11 cellular contexts compared by ENCODE assay signal in the genomic region with DNA sequence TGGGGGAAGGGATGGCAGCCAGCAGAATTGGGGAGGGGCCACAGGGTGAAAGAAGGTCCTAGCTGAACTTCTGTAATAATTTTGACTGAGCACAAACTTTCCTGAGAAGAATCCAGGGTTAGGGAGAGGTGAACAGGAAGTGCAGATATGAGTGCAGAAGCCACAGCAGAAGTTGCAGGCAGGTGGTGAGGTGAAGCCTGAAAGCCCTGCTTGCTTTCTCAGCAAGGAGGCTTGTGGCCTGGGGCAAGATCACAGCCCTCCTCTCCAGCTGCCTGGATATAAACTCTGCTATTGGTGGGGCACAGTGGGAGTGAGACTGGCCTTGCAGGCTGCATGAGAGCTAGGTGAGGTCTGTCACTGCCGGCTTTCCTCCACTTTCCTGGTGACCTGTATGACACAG. TPM values are rescaled to one million over a fixed set of nuclear protein-coding genes. Genes with fewer than 3 reads are reported as not detected.
DNase-seq lines count a peak whose midpoint lies in the region; ATAC-seq and TF ChIP-seq lines count a peak whose summit lies in the region.
"Had no signal": no experiment of that assay in that cellular context is flagged by ENCODE, and none has a peak within 500 bp of the region (broad histone marks: within the 10 kb centered on the region; RNA-seq: fewer than 3 reads in every experiment).

No MANE protein-coding gene starts in this region.

- DNase-seq in GM12864 (ENCODE audit: low read depth) = peak; percentile 43
- DNase-seq in MCF 10A (ENCODE audit: unreplicated experiment) = no peak
- no peak for DNase-seq in HAP-1 (ENCODE audit: low spot score in 2 of 2)
- no peak for DNase-seq in mesenteric fat pad (ENCODE audit: low spot score)
- DNase-seq: stimulated activated CD4-positive, alpha-beta T cell treated with anti-CD3 and anti-CD28 coated beads, Interleukin-4, amount 100 ng/mL, for 24 hours; testis had no signal

- no peaks in the 10 kb centered on the region for H3K9me3 Mint-ChIP-seq in MCF 10A (ENCODE audit: unreplicated experiment)

- H3K4me1 ChIP-seq in HEK293 (ENCODE audit: control insufficient read depth, insufficient read depth, low read length) (peaks cover 12% of the 10 kb centered on the region), HAP-1 (no peaks in the 10 kb centered on the region)
- H3K4me1 ChIP-seq: testis had no signal

- ATAC-seq in GM19023 (IDR thresholded peaks at IDR 0.05; ENCODE audit: unreplicated experiment) (peak; percentile 90), HG03460 (IDR thresholded peaks at IDR 0.05; ENCODE audit: unreplicated experiment) (peak; percentile 85), SK-N-SH treated with all-trans-retinoic acid at 6 μM for 48 hours (no peak)

- H3K4me3 Mint-ChIP-seq in MCF 10A (ENCODE audit: unreplicated experiment) = no peak overlapping the region
- H3K4me3 Mint-ChIP-seq: CD14-positive monocyte had no signal

- peaks cover 4% of the 10 kb centered on the region; the same call in 1 of the 2 replicates for H3K27me3 ChIP-seq in HAP-1 (ENCODE audit: low read depth)
- H3K27me3 ChIP-seq: testis had no signal

- CTCF ChIA-PET in HEK293 (lab: Yijun Ruan, JAX) = no interaction called here
- CTCF ChIA-PET in MCF 10A (lab: Yijun Ruan, JAX) = interaction anchor here (0.7 kb wide), 1 partner anchor 225 kb away, joined by 3 read pairs; no protein-coding TSS in a partner anchor

- H3K9me3 ChIP-seq in HEK293 (ENCODE audit: control insufficient read depth, insufficient read depth, low read depth, low read length) = no peaks in the 10 kb centered on the region
- no peaks in the 10 kb centered on the region; the same call in 1 of the 2 replicates for H3K9me3 ChIP-seq in HAP-1
- H3K9me3 ChIP-seq: testis had no signal

- BruUV-seq in MCF 10A (replicated peaks; lab: Mats Ljungman, UMichigan) = no TSS peak

- TF ChIP-seq CTCF in GM12864 (IDR thresholded peaks at IDR 0.05; ENCODE audit: low read depth, low read length, missing control alignments) (no peak), HEK293 (tag by site-specific recombination; IDR thresholded peaks at IDR 0.05) (no peak), MCF 10A (IDR thresholded peaks at IDR 0.05; ENCODE audit: unreplicated experiment) (no peak)

- H3K4me1 Mint-ChIP-seq in MCF 10A (ENCODE audit: insufficient read depth, unreplicated experiment) = no peaks in the 10 kb centered on the region
- H3K4me1 Mint-ChIP-seq: CD14-positive monocyte had no signal

- H3K27ac ChIP-seq in HEK293 (ENCODE audit: extremely low read depth, low read depth, low read length) = peak overlapping the region; percentile 5; the same call in 1 of the 2 replicates
- H3K27ac ChIP-seq: testis had no signal

- peaks cover 20% of the 10 kb centered on the region for H3K27me3 Mint-ChIP-seq in MCF 10A (ENCODE audit: insufficient read depth, unreplicated experiment)

- POLR2A ChIA-PET in HEK293 (lab: Yijun Ruan, JAX) (no interaction called here), MCF 10A (lab: Yijun Ruan, JAX) (no interaction called here)

- no peaks in the 10 kb centered on the region for H3K36me3 ChIP-seq in HEK293 (ENCODE audit: control insufficient read depth in 2 of 2, insufficient read depth in 1 of 2, low read length in 2 of 2)
- no peaks in the 10 kb centered on the region for H3K36me3 ChIP-seq in HAP-1 (replicated peaks)

- H3K27ac Mint-ChIP-seq in MCF 10A (ENCODE audit: low read depth, unreplicated experiment) = no peak overlapping the region
- H3K27ac Mint-ChIP-seq: CD14-positive monocyte had no signal

- H3K36me3 Mint-ChIP-seq in MCF 10A (ENCODE audit: insufficient read depth, unreplicated experiment) = no peaks in the 10 kb centered on the region
- H3K36me3 Mint-ChIP-seq: CD14-positive monocyte had no signal

- in situ Hi-C loops in HAP-1 (cut with MboI; ENCODE audit: low sequenced_read_pairs) = no loop called here

- intact Hi-C loops in MCF 10A (cut with micrococcal nuclease) = no loop called here

- H3K4me3 ChIP-seq in GM12864 (ENCODE audit: low read depth, low read length) (no peak overlapping the region), HEK293 (ENCODE audit: low read depth, low read length) (no peak overlapping the region), HAP-1 (no peak overlapping the region)
- H3K4me3 ChIP-seq: testis had no signal

TF ChIP-seq in HEK293, 187 proteins besides CTCF, POLR2A, EP300 and RAD21:
- TF ChIP-seq ZNF175 (tag by site-specific recombination; IDR thresholded peaks at IDR 0.05) (no peak), ZIC2 (tag by site-specific recombination; IDR thresholded peaks at IDR 0.05) (peak; percentile 88), GLIS1 (tag by site-specific recombination; IDR thresholded peaks at IDR 0.05) (peak; percentile 39; the same call in 1 of the 2 replicates), ZNF324 (tag by site-specific recombination; IDR thresholded peaks at IDR 0.05) (no peak)
- TF ChIP-seq, protein P1, sequence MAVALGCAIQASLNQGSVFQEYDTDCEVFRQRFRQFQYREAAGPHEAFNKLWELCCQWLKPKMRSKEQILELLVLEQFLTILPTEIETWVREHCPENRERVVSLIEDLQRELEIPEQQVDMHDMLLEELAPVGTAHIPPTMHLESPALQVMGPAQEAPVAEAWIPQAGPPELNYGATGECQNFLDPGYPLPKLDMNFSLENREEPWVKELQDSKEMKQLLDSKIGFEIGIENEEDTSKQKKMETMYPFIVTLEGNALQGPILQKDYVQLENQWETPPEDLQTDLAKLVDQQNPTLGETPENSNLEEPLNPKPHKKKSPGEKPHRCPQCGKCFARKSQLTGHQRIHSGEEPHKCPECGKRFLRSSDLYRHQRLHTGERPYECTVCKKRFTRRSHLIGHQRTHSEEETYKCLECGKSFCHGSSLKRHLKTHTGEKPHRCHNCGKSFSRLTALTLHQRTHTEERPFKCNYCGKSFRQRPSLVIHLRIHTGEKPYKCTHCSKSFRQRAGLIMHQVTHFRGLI (tag by site-specific recombination; IDR thresholded peaks at IDR 0.05) = no peak

TF ChIP-seq in SK-N-SH treated with all-trans-retinoic acid at 6 μM for 48 hours, 23 proteins besides CTCF, POLR2A, EP300 and RAD21:
- no peak for TF ChIP-seq ZNF8 (CRISPR knock-in tag; IDR thresholded peaks at IDR 0.05)
- TF ChIP-seq, protein P2, sequence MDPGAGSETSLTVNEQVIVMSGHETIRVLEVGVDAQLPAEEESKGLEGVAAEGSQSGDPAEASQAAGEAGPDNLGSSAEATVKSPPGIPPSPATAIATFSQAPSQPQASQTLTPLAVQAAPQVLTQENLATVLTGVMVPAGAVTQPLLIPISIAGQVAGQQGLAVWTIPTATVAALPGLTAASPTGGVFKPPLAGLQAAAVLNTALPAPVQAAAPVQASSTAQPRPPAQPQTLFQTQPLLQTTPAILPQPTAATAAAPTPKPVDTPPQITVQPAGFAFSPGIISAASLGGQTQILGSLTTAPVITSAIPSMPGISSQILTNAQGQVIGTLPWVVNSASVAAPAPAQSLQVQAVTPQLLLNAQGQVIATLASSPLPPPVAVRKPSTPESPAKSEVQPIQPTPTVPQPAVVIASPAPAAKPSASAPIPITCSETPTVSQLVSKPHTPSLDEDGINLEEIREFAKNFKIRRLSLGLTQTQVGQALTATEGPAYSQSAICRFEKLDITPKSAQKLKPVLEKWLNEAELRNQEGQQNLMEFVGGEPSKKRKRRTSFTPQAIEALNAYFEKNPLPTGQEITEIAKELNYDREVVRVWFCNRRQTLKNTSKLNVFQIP (CRISPR knock-in tag; IDR thresholded peaks at IDR 0.05; ENCODE audit: borderline replicate concordance, low read depth) = no peak
- no peak for TF ChIP-seq ZC3H10 (CRISPR knock-in tag; IDR thresholded peaks at IDR 0.05)
- TF ChIP-seq TOX (CRISPR knock-in tag; IDR thresholded peaks at IDR 0.05; ENCODE audit: borderline replicate concordance) = no peak
- TF ChIP-seq SNAI2 (CRISPR knock-in tag; IDR thresholded peaks at IDR 0.05) = no peak
- TF ChIP-seq, protein P3, sequence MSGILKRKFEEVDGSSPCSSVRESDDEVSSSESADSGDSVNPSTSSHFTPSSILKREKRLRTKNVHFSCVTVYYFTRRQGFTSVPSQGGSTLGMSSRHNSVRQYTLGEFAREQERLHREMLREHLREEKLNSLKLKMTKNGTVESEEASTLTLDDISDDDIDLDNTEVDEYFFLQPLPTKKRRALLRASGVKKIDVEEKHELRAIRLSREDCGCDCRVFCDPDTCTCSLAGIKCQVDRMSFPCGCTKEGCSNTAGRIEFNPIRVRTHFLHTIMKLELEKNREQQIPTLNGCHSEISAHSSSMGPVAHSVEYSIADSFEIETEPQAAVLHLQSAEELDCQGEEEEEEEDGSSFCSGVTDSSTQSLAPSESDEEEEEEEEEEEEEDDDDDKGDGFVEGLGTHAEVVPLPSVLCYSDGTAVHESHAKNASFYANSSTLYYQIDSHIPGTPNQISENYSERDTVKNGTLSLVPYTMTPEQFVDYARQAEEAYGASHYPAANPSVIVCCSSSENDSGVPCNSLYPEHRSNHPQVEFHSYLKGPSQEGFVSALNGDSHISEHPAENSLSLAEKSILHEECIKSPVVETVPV (CRISPR knock-in tag; IDR thresholded peaks at IDR 0.05) = no peak
- no peak for TF ChIP-seq RARB (CRISPR knock-in tag; IDR thresholded peaks at IDR 0.05)
- no peak for TF ChIP-seq ZNF70 (CRISPR knock-in tag; IDR thresholded peaks at IDR 0.05)
- TF ChIP-seq, protein P4, sequence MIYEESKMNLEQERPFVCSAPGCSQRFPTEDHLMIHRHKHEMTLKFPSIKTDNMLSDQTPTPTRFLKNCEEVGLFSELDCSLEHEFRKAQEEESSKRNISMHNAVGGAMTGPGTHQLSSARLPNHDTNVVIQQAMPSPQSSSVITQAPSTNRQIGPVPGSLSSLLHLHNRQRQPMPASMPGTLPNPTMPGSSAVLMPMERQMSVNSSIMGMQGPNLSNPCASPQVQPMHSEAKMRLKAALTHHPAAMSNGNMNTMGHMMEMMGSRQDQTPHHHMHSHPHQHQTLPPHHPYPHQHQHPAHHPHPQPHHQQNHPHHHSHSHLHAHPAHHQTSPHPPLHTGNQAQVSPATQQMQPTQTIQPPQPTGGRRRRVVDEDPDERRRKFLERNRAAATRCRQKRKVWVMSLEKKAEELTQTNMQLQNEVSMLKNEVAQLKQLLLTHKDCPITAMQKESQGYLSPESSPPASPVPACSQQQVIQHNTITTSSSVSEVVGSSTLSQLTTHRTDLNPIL (CRISPR knock-in tag; IDR thresholded peaks at IDR 0.05; ENCODE audit: low read depth) = no peak
- TF ChIP-seq BACH2 (CRISPR knock-in tag; IDR thresholded peaks at IDR 0.05; ENCODE audit: borderline replicate concordance) = no peak
- no peak for TF ChIP-seq ZFP30 (CRISPR knock-in tag; IDR thresholded peaks at IDR 0.05)
- no peak for TF ChIP-seq CSDC2 (CRISPR knock-in tag; IDR thresholded peaks at IDR 0.05)
- TF ChIP-seq ARNTL (CRISPR knock-in tag; IDR thresholded peaks at IDR 0.05; ENCODE audit: borderline replicate concordance, low read depth) = no peak
- TF ChIP-seq GLIS3 (CRISPR knock-in tag; IDR thresholded peaks at IDR 0.05) = no peak
TF ChIP-seq in SK-N-SH treated with all-trans-retinoic acid at 6 μM for 48 hours: peak in this region for 0.

RNA-seq across cellular contexts. Expression of a gene that starts 44.1 kb away (rescaled TPM):
- total RNA-seq in MCF 10A (2022) (9.6 and 11.0 TPM in 2 replicates), mesenteric fat pad (12.1 TPM)
